21 cellular contexts compared by ENCODE assay signal in genomic region chr12:88945041-88945732, GRCh38.
"Had no signal": no experiment of that assay in that cellular context is flagged by ENCODE, and none has a peak within 500 bp of the region (broad histone marks: within the 10 kb centered on the region; RNA-seq: fewer than 3 reads in every experiment).

No MANE protein-coding gene starts in this region.

- H2AFZ ChIP-seq: neural progenitor cell had no signal

- H3K27ac ChIP-seq: ascending aorta, cardiac muscle cell, dorsolateral prefrontal cortex, foreskin keratinocyte, neural progenitor cell, VCaP had no signal

- H3K4me1 ChIP-seq: ascending aorta had no signal

- H3K4me1 Mint-ChIP-seq: activated CD8-positive, alpha-beta memory T cell treated with anti-CD3 and anti-CD28 coated beads, Interleukin-2, amount 10 ng/mL, durations not matched to agents 7 days and 5 days; activated naive CD4-positive, alpha-beta T cell treated with anti-CD3 and anti-CD28 coated beads, Interleukin-2, amount 10 ng/mL, durations not matched to agents 7 days and 5 days; immature natural killer cell; stimulated activated naive B cell treated with anti-CD40 and anti-IgM and Interleukin-4, amounts not matched to agents 10 μg/mL and 1 μg/mL and 100 μg/mL, for 72 hours had no signal

- H3K4me3 Mint-ChIP-seq: activated CD8-positive, alpha-beta memory T cell treated with anti-CD3 and anti-CD28 coated beads, Interleukin-2, amount 10 ng/mL, durations not matched to agents 7 days and 5 days; activated naive CD4-positive, alpha-beta T cell treated with anti-CD3 and anti-CD28 coated beads, Interleukin-2, amount 10 ng/mL, durations not matched to agents 7 days and 5 days; endodermal cell; immature natural killer cell; naive B cell; neural progenitor cell; stimulated activated naive B cell treated with anti-CD40 and anti-IgM and Interleukin-4, amounts not matched to agents 10 μg/mL and 1 μg/mL and 100 μg/mL, for 72 hours had no signal

- H3K9me3 ChIP-seq: ascending aorta, sigmoid colon, transverse colon had no signal

- H3K9ac ChIP-seq: neural progenitor cell had no signal

- H3K27me3 Mint-ChIP-seq: activated CD8-positive, alpha-beta memory T cell treated with anti-CD3 and anti-CD28 coated beads, Interleukin-2, amount 10 ng/mL, durations not matched to agents 7 days and 5 days; activated naive CD4-positive, alpha-beta T cell treated with anti-CD3 and anti-CD28 coated beads, Interleukin-2, amount 10 ng/mL, durations not matched to agents 7 days and 5 days had no signal

- H3K27me3 ChIP-seq: ascending aorta, cardiac muscle cell, dorsolateral prefrontal cortex, foreskin keratinocyte, heart left ventricle, neural progenitor cell, sigmoid colon, transverse colon had no signal

- DNase-seq: activated CD4-positive, alpha-beta T cell treated with anti-CD3 and anti-CD28 coated beads for 1 hour; activated CD4-positive, alpha-beta T cell treated with anti-CD3 and anti-CD28 coated beads, Interleukin-2, amount 50 U/mL, for 4 hours; activated CD8-positive, alpha-beta memory T cell treated with anti-CD3 and anti-CD28 coated beads, Interleukin-2, amount 10 ng/mL, durations not matched to agents 7 days and 5 days; activated naive CD4-positive, alpha-beta T cell treated with anti-CD3 and anti-CD28 coated beads, Interleukin-2, amount 10 ng/mL, durations not matched to agents 7 days and 5 days; activated T-cell treated with anti-CD3 and anti-CD28 coated beads, Interleukin-2, amount 50 U/mL, for 1 hour; dorsolateral prefrontal cortex; endodermal cell; heart left ventricle; immature natural killer cell; left colon; naive B cell; sigmoid colon; stimulated activated CD4-positive, alpha-beta T cell treated with anti-CD3 and anti-CD28 coated beads, Interleukin-2, amount 100 ng/mL, for 48 hours; stimulated activated naive B cell treated with anti-CD40 and anti-IgM and Interleukin-4, amounts not matched to agents 10 μg/mL and 1 μg/mL and 100 μg/mL, for 72 hours; transverse colon had no signal

- H3K4me3 ChIP-seq: ascending aorta, cardiac muscle cell, dorsolateral prefrontal cortex, heart left ventricle, lung, neural progenitor cell, sigmoid colon, transverse colon had no signal

- H3K36me3 Mint-ChIP-seq: activated CD8-positive, alpha-beta memory T cell treated with anti-CD3 and anti-CD28 coated beads, Interleukin-2, amount 10 ng/mL, durations not matched to agents 7 days and 5 days; activated naive CD4-positive, alpha-beta T cell treated with anti-CD3 and anti-CD28 coated beads, Interleukin-2, amount 10 ng/mL, durations not matched to agents 7 days and 5 days; immature natural killer cell; naive B cell; neural progenitor cell; stimulated activated naive B cell treated with anti-CD40 and anti-IgM and Interleukin-4, amounts not matched to agents 10 μg/mL and 1 μg/mL and 100 μg/mL, for 72 hours had no signal

- H3K36me3 ChIP-seq: ascending aorta, cardiac muscle cell, heart left ventricle, neural progenitor cell, sigmoid colon, transverse colon had no signal

- ATAC-seq: activated CD8-positive, alpha-beta memory T cell treated with anti-CD3 and anti-CD28 coated beads, Interleukin-2, amount 10 ng/mL, durations not matched to agents 7 days and 5 days; heart left ventricle; stimulated activated naive B cell treated with anti-CD40 and anti-IgM and Interleukin-4, amounts not matched to agents 10 μg/mL and 1 μg/mL and 100 μg/mL, for 72 hours had no signal

- H3K4me2 ChIP-seq: neural progenitor cell had no signal

- H3K27ac Mint-ChIP-seq: activated CD8-positive, alpha-beta memory T cell treated with anti-CD3 and anti-CD28 coated beads, Interleukin-2, amount 10 ng/mL, durations not matched to agents 7 days and 5 days; activated naive CD4-positive, alpha-beta T cell treated with anti-CD3 and anti-CD28 coated beads, Interleukin-2, amount 10 ng/mL, durations not matched to agents 7 days and 5 days; endodermal cell; immature natural killer cell; naive B cell; neural progenitor cell; stimulated activated naive B cell treated with anti-CD40 and anti-IgM and Interleukin-4, amounts not matched to agents 10 μg/mL and 1 μg/mL and 100 μg/mL, for 72 hours had no signal
